In genomic region chr19:33811736-33812387, GRCh38 we compare ENCODE assay signal across 1 cellular context.
TF ChIP-seq lines count a peak whose summit lies in the region.

No MANE protein-coding gene starts in this region.

TF ChIP-seq in SK-N-SH, 30 proteins besides CTCF, POLR2A, EP300 and RAD21 (continued from another document):
- TF ChIP-seq PBX3 (IDR thresholded peaks at IDR 0.05) = no peak
- no peak for TF ChIP-seq FOXJ3 (CRISPR knock-in tag; IDR thresholded peaks at IDR 0.05)
- no peak for TF ChIP-seq REST (IDR thresholded peaks at IDR 0.05; ENCODE audit: low read depth, low read length)
- TF ChIP-seq TCF12 (IDR thresholded peaks at IDR 0.05) = no peak
- TF ChIP-seq MAX (IDR thresholded peaks at IDR 0.05; ENCODE audit: low read depth) = no peak
- no peak for TF ChIP-seq ZBTB33 (IDR thresholded peaks at IDR 0.05; ENCODE audit: borderline replicate concordance, low read depth)
- no peak for TF ChIP-seq SMC3 (IDR thresholded peaks at IDR 0.05; ENCODE audit: low read depth, low read length)
- no peak for TF ChIP-seq RXRA (IDR thresholded peaks at IDR 0.05; ENCODE audit: borderline replicate concordance, low read depth)
- TF ChIP-seq POLR2AphosphoS5 (IDR thresholded peaks at IDR 0.05; ENCODE audit: low read depth, low read length) = no peak
- TF ChIP-seq TAF1 (IDR thresholded peaks at IDR 0.05; ENCODE audit: borderline replicate concordance, low read depth, low read length) = no peak
